8 cellular contexts compared by ENCODE assay signal in genomic region chr10:68406111-68406814, GRCh38. TPM values are rescaled to one million over a fixed set of nuclear protein-coding genes. Genes with fewer than 3 reads are reported as not detected.
DNase-seq lines count a peak whose midpoint lies in the region; ATAC-seq and TF ChIP-seq lines count a peak whose summit lies in the region.

No MANE protein-coding gene starts in this region.

- no peaks in the 10 kb centered on the region for H3K27me3 Mint-ChIP-seq in activated T-helper 17 cell treated with anti-CD3 and anti-CD28 coated beads, Interleukin-2, amount 50 U/mL, for 72 hours
- H3K27me3 Mint-ChIP-seq in naive thymus-derived CD4-positive, alpha-beta T cell = no peaks in the 10 kb centered on the region

- peak overlapping the region; percentile 84 to 100 (median 95) for H3K4me3 ChIP-seq in BLaER1 treated with 17β-estradiol and CSF1 and Interleukin-3, amounts not matched to agents 10 nM and 100 nM
- peak overlapping the region; percentile 73 for H3K4me3 ChIP-seq in naive thymus-derived CD4-positive, alpha-beta T cell (ENCODE audit: low read length)
- peak overlapping the region; percentile 88 to 99 for H3K4me3 ChIP-seq in testis

- TF ChIP-seq CTCF in testis (IDR thresholded peaks at IDR 0.05) = no peak

- H3K4me3 Mint-ChIP-seq in activated T-helper 17 cell treated with anti-CD3 and anti-CD28 coated beads, Interleukin-2, amount 50 U/mL, for 72 hours = peak overlapping the region; percentile 86
- H3K4me3 Mint-ChIP-seq in naive thymus-derived CD4-positive, alpha-beta T cell = peak overlapping the region; percentile 85 to 96 (median 89)

- POLR2A ChIA-PET in naive thymus-derived CD4-positive, alpha-beta T cell (lab: Charles Lee) = interaction anchor here (0.6 to 1.1 kb wide), 5 partner anchors 73 to 1107 kb away, joined by 3 to 4 read pairs (median 3); partner anchors contain the start of gene HNRNPH3

- no peaks in the 10 kb centered on the region for H3K9me3 ChIP-seq in BLaER1 treated with 17β-estradiol and CSF1 and Interleukin-3, amounts not matched to agents 10 nM and 100 nM (replicated peaks in 1 of 11)
- no peaks in the 10 kb centered on the region for H3K9me3 ChIP-seq in naive thymus-derived CD4-positive, alpha-beta T cell (ENCODE audit: control insufficient read depth in 2 of 3, low read length in 3 of 3)
- no peaks in the 10 kb centered on the region for H3K9me3 ChIP-seq in testis

- H3K4me1 Mint-ChIP-seq in activated T-helper 17 cell treated with anti-CD3 and anti-CD28 coated beads, Interleukin-2, amount 50 U/mL, for 72 hours = peaks cover 10% of the 10 kb centered on the region
- H3K4me1 Mint-ChIP-seq in naive thymus-derived CD4-positive, alpha-beta T cell = peaks cover 10 to 23% (median 18%) of the 10 kb centered on the region in 7 donors

- ATAC-seq in GM18907 (IDR thresholded peaks at IDR 0.05; ENCODE audit: unreplicated experiment) (peak; percentile 50), HG03103 (IDR thresholded peaks at IDR 0.05; ENCODE audit: low read depth, unreplicated experiment) (peak; percentile 23)
- ATAC-seq in activated T-helper 17 cell treated with anti-CD3 and anti-CD28 coated beads, Interleukin-2, amount 50 U/mL, for 72 hours (replicated peaks) = peak; percentile 39
- ATAC-seq in naive thymus-derived CD4-positive, alpha-beta T cell = peak; percentile 6

- H3K36me3 ChIP-seq in BLaER1 treated with 17β-estradiol and CSF1 and Interleukin-3, amounts not matched to agents 10 nM and 100 nM = peaks cover 5 to 33% (median 9%) of the 10 kb centered on the region in 11 experiments; a peak in 20 of 22 replicates
- H3K36me3 ChIP-seq in naive thymus-derived CD4-positive, alpha-beta T cell (ENCODE audit: control insufficient read depth in 2 of 3, insufficient read depth in 3 of 3, low read length in 3 of 3) = peaks cover 0 to 10% (median 4%) of the 10 kb centered on the region in 3 experiments
- H3K36me3 ChIP-seq in testis (ENCODE audit: low read depth, missing control alignments) = no peaks in the 10 kb centered on the region

- peaks cover 11 to 18% (median 16%) of the 10 kb centered on the region in 10 experiments for H3K4me1 ChIP-seq in BLaER1 treated with 17β-estradiol and CSF1 and Interleukin-3, amounts not matched to agents 10 nM and 100 nM
- H3K4me1 ChIP-seq in naive thymus-derived CD4-positive, alpha-beta T cell (ENCODE audit: control insufficient read depth in 2 of 2, insufficient read depth in 2 of 2, low read length in 2 of 2) = peaks cover 3 to 7% of the 10 kb centered on the region in 2 donors
- H3K4me1 ChIP-seq in testis = no peaks in the 10 kb centered on the region

- H3K9me3 Mint-ChIP-seq in activated T-helper 17 cell treated with anti-CD3 and anti-CD28 coated beads, Interleukin-2, amount 50 U/mL, for 72 hours = no peaks in the 10 kb centered on the region
- H3K9me3 Mint-ChIP-seq in naive thymus-derived CD4-positive, alpha-beta T cell = no peaks in the 10 kb centered on the region

- peak overlapping the region; percentile 83 to 98 (median 92) for H3K27ac ChIP-seq in BLaER1 treated with 17β-estradiol and CSF1 and Interleukin-3, amounts not matched to agents 10 nM and 100 nM
- peak overlapping the region; percentile 76 for H3K27ac ChIP-seq in naive thymus-derived CD4-positive, alpha-beta T cell (ENCODE audit: low read depth, low read length)
- peak overlapping the region; percentile 88 to 97 for H3K27ac ChIP-seq in testis

- 0 to 1% methylated on average over 26 to 33 of the region's 38 CpGs for WGBS in testis, 2 donors

- no peaks in the 10 kb centered on the region for H3K27me3 ChIP-seq in BLaER1 treated with 17β-estradiol and CSF1 and Interleukin-3, amounts not matched to agents 10 nM and 100 nM
- no peaks in the 10 kb centered on the region for H3K27me3 ChIP-seq in naive thymus-derived CD4-positive, alpha-beta T cell (ENCODE audit: control insufficient read depth in 2 of 2, insufficient read depth in 2 of 2, low read length in 2 of 2)
- no peaks in the 10 kb centered on the region for H3K27me3 ChIP-seq in testis

- TF ChIP-seq POLR2A in testis (IDR thresholded peaks at IDR 0.05) = no peak

- peaks cover 5% of the 10 kb centered on the region for H3K36me3 Mint-ChIP-seq in activated T-helper 17 cell treated with anti-CD3 and anti-CD28 coated beads, Interleukin-2, amount 50 U/mL, for 72 hours (ENCODE audit: low read depth)
- peaks cover 0 to 3% (median 0%) of the 10 kb centered on the region in 5 donors for H3K36me3 Mint-ChIP-seq in naive thymus-derived CD4-positive, alpha-beta T cell

- H3K9ac ChIP-seq in BLaER1 treated with 17β-estradiol and CSF1 and Interleukin-3, amounts not matched to agents 10 nM and 100 nM = peak overlapping the region; percentile 87 to 99 (median 96)

- intact Hi-C loops in naive thymus-derived CD4-positive, alpha-beta T cell (cut with micrococcal nuclease) = loop anchor here (1.0 to 5.0 kb wide), 13 partner anchors 65 to 716 kb away; partner anchors contain the start of genes CCAR1 (in 2 of the 2), HERC4 (in 2 of the 2), DDX21 (in 1 of the 2) and DDX50 (in 1 of the 2)
- intact Hi-C loops in testis (cut with DNase I; ENCODE audit: low total_unique reads) = no loop called here

- peak overlapping the region; percentile 71 to 92 (median 87) for H3K4me2 ChIP-seq in BLaER1 treated with 17β-estradiol and CSF1 and Interleukin-3, amounts not matched to agents 10 nM and 100 nM

- H3K27ac Mint-ChIP-seq in activated T-helper 17 cell treated with anti-CD3 and anti-CD28 coated beads, Interleukin-2, amount 50 U/mL, for 72 hours = peak overlapping the region; percentile 84
- peak overlapping the region; percentile 19 to 90 (median 81) for H3K27ac Mint-ChIP-seq in naive thymus-derived CD4-positive, alpha-beta T cell

- H4K20me1 ChIP-seq in BLaER1 treated with 17β-estradiol and CSF1 and Interleukin-3, amounts not matched to agents 10 nM and 100 nM = peaks cover 0 to 34% (median 23%) of the 10 kb centered on the region in 11 experiments; a peak in 14 of 22 replicates

- CTCF ChIA-PET in naive thymus-derived CD4-positive, alpha-beta T cell (lab: Charles Lee) = interaction anchor here (0.6 to 0.9 kb wide), 3 partner anchors 58 to 588 kb away, joined by 3 read pairs; no protein-coding TSS in a partner anchor

- DNase-seq in NCI-H526 (lab: John Stamatoyannopoulos, UW) = peak; percentile 50 to 74
- peak; percentile 70 for DNase-seq in fibroblast of peridontal ligament (ENCODE audit: extremely low read depth)
- DNase-seq in naive thymus-derived CD4-positive, alpha-beta T cell = peak in 2 of 9 donors; percentile 5 to 56
- peak; percentile 66 for DNase-seq in testis

RNA-seq across cellular contexts. Expression of gene RUFY2, which starts 0.8 kb away (rescaled TPM):
- 10 to 100 TPM in 1 of 2 donors, 1 to 10 TPM in 1; 9.6 to 12.3 TPM for total RNA-seq in activated T-helper 17 cell treated with anti-CD3 and anti-CD28 coated beads, Interleukin-2, amount 50 U/mL, for 72 hours
- total RNA-seq in naive thymus-derived CD4-positive, alpha-beta T cell = 10 to 100 TPM; 15.1 to 24.7 (median 20.4) TPM
- polyA plus RNA-seq in naive thymus-derived CD4-positive, alpha-beta T cell = 1 to 10 TPM; 6.1 to 6.4 TPM
- total RNA-seq in testis = 10 to 100 TPM; 19.8 to 31.3 TPM
- polyA plus RNA-seq in testis (ENCODE audit: insufficient read depth, low read depth, low replicate concordance) = 6.1 TPM
